In genomic region chr10:6254200-6254599, GRCh38 we compare ENCODE assay signal across 29 cellular contexts. TPM values are rescaled to one million over a fixed set of nuclear protein-coding genes. Genes with fewer than 3 reads are reported as not detected.
DNase-seq lines count a peak whose midpoint lies in the region; ATAC-seq and TF ChIP-seq lines count a peak whose summit lies in the region.
"Had no signal": no experiment of that assay in that cellular context is flagged by ENCODE, and none has a peak within 500 bp of the region (broad histone marks: within the 10 kb centered on the region; RNA-seq: fewer than 3 reads in every experiment).

No MANE protein-coding gene starts in this region.

- H3K36me3 ChIP-seq in right atrium auricular region, result no peaks in the 10 kb centered on the region
- H3K36me3 ChIP-seq: BE2C, breast epithelium, heart right ventricle, vagina had no signal

- H3K9me3 Mint-ChIP-seq in naive B cell, result peaks cover 0 to 4% (median 1%) of the 10 kb centered on the region in 7 donors
- H3K9me3 Mint-ChIP-seq in CD4-positive, alpha-beta T cell, result no peaks in the 10 kb centered on the region
- H3K9me3 Mint-ChIP-seq: activated CD4-positive, alpha-beta memory T cell treated with anti-CD3 and anti-CD28 coated beads, Interleukin-2, amount 10 ng/mL, durations not matched to agents 7 days and 5 days; activated naive CD8-positive, alpha-beta T cell treated with anti-CD3 and anti-CD28 coated beads for 36 hours had no signal

- no peak overlapping the region for H3K4me3 ChIP-seq in right atrium auricular region
- H3K4me3 ChIP-seq: breast epithelium, heart right ventricle, vagina had no signal

- intact Hi-C loops in CD4-positive, alpha-beta T cell (cut with DNase I, micrococcal nuclease), result no loop called here

- TF ChIP-seq CTCF in CD4-positive, alpha-beta T cell (IDR thresholded peaks at IDR 0.05), result no peak
- TF ChIP-seq CTCF in right atrium auricular region (IDR thresholded peaks at IDR 0.05), result no peak

- no peak overlapping the region for H3K27ac Mint-ChIP-seq in naive B cell
- no peak overlapping the region for H3K27ac Mint-ChIP-seq in CD4-positive, alpha-beta T cell
- H3K27ac Mint-ChIP-seq: activated CD4-positive, alpha-beta memory T cell treated with anti-CD3 and anti-CD28 coated beads, Interleukin-2, amount 10 ng/mL, durations not matched to agents 7 days and 5 days; activated naive CD8-positive, alpha-beta T cell treated with anti-CD3 and anti-CD28 coated beads for 36 hours; mesothelial cell of epicardium had no signal

- peaks cover 0 to 4% (median 4%) of the 10 kb centered on the region in 3 donors for H3K27me3 Mint-ChIP-seq in naive B cell
- H3K27me3 Mint-ChIP-seq in CD4-positive, alpha-beta T cell, result no peaks in the 10 kb centered on the region
- H3K27me3 Mint-ChIP-seq: activated CD4-positive, alpha-beta memory T cell treated with anti-CD3 and anti-CD28 coated beads, Interleukin-2, amount 10 ng/mL, durations not matched to agents 7 days and 5 days; activated naive CD8-positive, alpha-beta T cell treated with anti-CD3 and anti-CD28 coated beads for 36 hours; naive thymus-derived CD8-positive, alpha-beta T cell had no signal

- no peaks in the 10 kb centered on the region for H3K4me1 ChIP-seq in right atrium auricular region
- H3K4me1 ChIP-seq: BE2C, breast epithelium, heart right ventricle, vagina had no signal

- DNase-seq in activated effector memory CD4-positive, alpha-beta T cell treated with anti-CD3 and anti-CD28 coated beads, Interleukin-2, amount 50 U/mL, for 16 hours, result peak; percentile 19
- no peak for DNase-seq in activated effector memory CD4-positive, alpha-beta T cell treated with Interleukin-2 at 50 U/mL for 16 hours
- DNase-seq in NOMO-1 treated with DMSO at 0.1 percent for 48 hours (lab: John Stamatoyannopoulos, UW; ENCODE audit: unreplicated experiment) (peak; percentile 74), naive B cell (no peak), right atrium auricular region (ENCODE audit: low spot score) (no peak)
- DNase-seq in CD4-positive, alpha-beta T cell, result no peak
- DNase-seq: ACHN; activated CD4-positive, alpha-beta memory T cell treated with anti-CD3 and anti-CD28 coated beads, Interleukin-2, amount 10 ng/mL, durations not matched to agents 7 days and 5 days; activated CD4-positive, CD25-positive, alpha-beta regulatory T cell treated with anti-CD3 and anti-CD28 coated beads, Interleukin-2, amount 50 U/mL, for 72 hours; activated naive CD8-positive, alpha-beta T cell treated with anti-CD3 and anti-CD28 coated beads for 36 hours; anterior cingulate cortex; BE2C; foreskin melanocyte; HCEC 1CT; heart right ventricle; kidney; MM.1S; naive thymus-derived CD8-positive, alpha-beta T cell; NCI-H1694; NCI-H748 treated with DMSO at 0.1 percent for 48 hours; RPMI8226; T-helper 1 cell had no signal

- H3K4me1 Mint-ChIP-seq in naive B cell, result peaks cover 0 to 4% (median 0%) of the 10 kb centered on the region in 3 donors
- no peaks in the 10 kb centered on the region for H3K4me1 Mint-ChIP-seq in CD4-positive, alpha-beta T cell (ENCODE audit: low read depth)
- H3K4me1 Mint-ChIP-seq: activated CD4-positive, alpha-beta memory T cell treated with anti-CD3 and anti-CD28 coated beads, Interleukin-2, amount 10 ng/mL, durations not matched to agents 7 days and 5 days; mesothelial cell of epicardium had no signal

- no peaks in the 10 kb centered on the region for H3K27me3 ChIP-seq in CD4-positive, alpha-beta T cell (ENCODE audit: control insufficient read depth, insufficient read depth, low read length)
- no peaks in the 10 kb centered on the region for H3K27me3 ChIP-seq in right atrium auricular region
- H3K27me3 ChIP-seq: BE2C, breast epithelium, heart right ventricle, vagina had no signal

- H3K9me3 ChIP-seq in CD4-positive, alpha-beta T cell (ENCODE audit: control insufficient read depth, low read length), result no peaks in the 10 kb centered on the region
- H3K9me3 ChIP-seq in right atrium auricular region, result no peaks in the 10 kb centered on the region
- H3K9me3 ChIP-seq: BE2C, breast epithelium, heart right ventricle, vagina had no signal

- no peak overlapping the region for H3K27ac ChIP-seq in CD4-positive, alpha-beta T cell (ENCODE audit: low read depth, low read length)
- no peak overlapping the region for H3K27ac ChIP-seq in right atrium auricular region
- H3K27ac ChIP-seq: breast epithelium, KMS-11, vagina had no signal

- H3K4me3 Mint-ChIP-seq in naive B cell, result no peak overlapping the region
- no peak overlapping the region for H3K4me3 Mint-ChIP-seq in CD4-positive, alpha-beta T cell
- H3K4me3 Mint-ChIP-seq: activated CD4-positive, alpha-beta memory T cell treated with anti-CD3 and anti-CD28 coated beads, Interleukin-2, amount 10 ng/mL, durations not matched to agents 7 days and 5 days; activated naive CD8-positive, alpha-beta T cell treated with anti-CD3 and anti-CD28 coated beads for 36 hours; mesothelial cell of epicardium; naive thymus-derived CD8-positive, alpha-beta T cell; stimulated activated effector memory CD8-positive, alpha-beta T cell treated with anti-CD3 and anti-CD28 coated beads, Interleukin-12 subunit alpha, Interleukin-12 subunit beta, amount 100 ng/mL, for 72 hours had no signal

- POLR2A ChIA-PET in CD4-positive, alpha-beta T cell (lab: Charles Lee), result no interaction called here

- peaks cover 6 to 7% of the 10 kb centered on the region in 2 donors for H3K36me3 Mint-ChIP-seq in naive B cell
- no peaks in the 10 kb centered on the region for H3K36me3 Mint-ChIP-seq in CD4-positive, alpha-beta T cell (ENCODE audit: low read depth)
- H3K36me3 Mint-ChIP-seq: mesothelial cell of epicardium had no signal

- CTCF ChIA-PET in CD4-positive, alpha-beta T cell (lab: Charles Lee), result no interaction called here

- ATAC-seq in naive B cell (ENCODE audit: low read depth in 2 of 2) (peak; percentile 14 to 28), GM19467 (IDR thresholded peaks at IDR 0.05; ENCODE audit: unreplicated experiment) (no peak), GM18907 (IDR thresholded peaks at IDR 0.05; ENCODE audit: unreplicated experiment) (no peak)
- no peak for ATAC-seq in CD4-positive, alpha-beta T cell (ENCODE audit: poor library complexity)
- ATAC-seq: heart right ventricle; naive thymus-derived CD8-positive, alpha-beta T cell; stimulated activated effector memory CD8-positive, alpha-beta T cell treated with anti-CD3 and anti-CD28 coated beads, Interleukin-12 subunit alpha, Interleukin-12 subunit beta, amount 100 ng/mL, for 72 hours had no signal

RNA-seq across cellular contexts. Expression of gene PFKFB3, which starts 51.5 kb away (rescaled TPM):
- 1 to 10 TPM; 2.4 to 8.8 (median 3.3) TPM for polyA plus RNA-seq in naive B cell (ENCODE audit: low read depth in 6 of 6)
- total RNA-seq in CD4-positive, alpha-beta T cell, result 100 to 1,000 TPM; 142 to 145 TPM
- 10 to 100 TPM in 1 of 2 donors, 1 to 10 TPM in 1; 9.4 to 16.5 TPM for total RNA-seq in right atrium auricular region

Comparison
In these comparisons a context has a peak if more than half of its experiments do, and no peak if none do; other contexts are left out.
1. DNase-seq: peak in activated effector memory CD4-positive, alpha-beta T cell treated with anti-CD3 and anti-CD28 coated beads, Interleukin-2, amount 50 U/mL, for 16 hours (single experiment) and NOMO-1 treated with DMSO at 0.1 percent for 48 hours (single experiment); none in activated effector memory CD4-positive, alpha-beta T cell treated with Interleukin-2 at 50 U/mL for 16 hours (single experiment), naive B cell (single experiment), CD4-positive, alpha-beta T cell (0 of 10) and right atrium auricular region (single experiment).
2. ATAC-seq: peak in naive B cell (2 of 2); none in GM19467 (single experiment), CD4-positive, alpha-beta T cell (single experiment) and GM18907 (single experiment).
3. RNA of gene PFKFB3, which starts 51.5 kb away (total RNA-seq): 142 to 145 TPM in CD4-positive, alpha-beta T cell; 9.4 to 16.5 TPM in right atrium auricular region; every median in the first group is over 4 times any median in the second.